In genomic region chr10:27252267-27253000, GRCh38 we compare ENCODE assay signal across 9 cellular contexts. TPM values are rescaled to one million over a fixed set of nuclear protein-coding genes. Genes with fewer than 3 reads are reported as not detected.
DNase-seq lines count a peak whose midpoint lies in the region; ATAC-seq, FAIRE-seq and TF ChIP-seq lines count a peak whose summit lies in the region.
"Had no signal": no experiment of that assay in that cellular context is flagged by ENCODE, and none has a peak within 500 bp of the region (broad histone marks: within the 10 kb centered on the region; RNA-seq: fewer than 3 reads in every experiment).

No MANE protein-coding gene starts in this region.

- H3K79me2 ChIP-seq in K562 (ENCODE audit: control insufficient read depth, insufficient read depth, low read length): no peaks in the 10 kb centered on the region

- in situ Hi-C loops in K562 (cut with MboI): no loop called here

- no peaks in the 10 kb centered on the region for H3K4me1 ChIP-seq in A549
- H3K4me1 ChIP-seq in K562 (replicated peaks in 1 of 2; ENCODE audit: control insufficient read depth in 2 of 2, insufficient read depth in 2 of 2, low read length in 2 of 2): peaks cover 7 to 8% of the 10 kb centered on the region in 2 experiments; a peak in 4 of 5 replicates

- peak overlapping the region; percentile 64 for H3K4me2 ChIP-seq in A549
- H3K4me2 ChIP-seq in K562 (ENCODE audit: insufficient read depth, low read length): peak overlapping the region; percentile 74

- POLR2A ChIA-PET in A549 (lab: Yijun Ruan, JAX) (interaction anchor here (0.6 to 2.0 kb wide), 3 partner anchors 10 to 98 kb away, joined by 3 to 14 read pairs (median 9); partner anchors contain the start of gene YME1L1), K562 (lab: Yijun Ruan, JAX) (interaction anchor here (1.2 to 1.4 kb wide), 2 partner anchors 10 to 12 kb away, joined by 3 to 12 read pairs; partner anchors contain the start of gene ACBD5)

- FAIRE-seq in A549 (lab: Jason Lieb, UNC) (no peak), K562 (lab: Jason Lieb, UNC) (peak; percentile 72)

- TF ChIP-seq EP300 in A549 (IDR thresholded peaks at IDR 0.05) (no peak), K562 (IDR thresholded peaks at IDR 0.05; ENCODE audit: low read length) (no peak)

- H3K27ac ChIP-seq in A549 (peak overlapping the region; percentile 87 to 91), K562 (ENCODE audit: extremely low read depth, low read depth, low read length) (peak overlapping the region; percentile 85)

- H3K4me3 ChIP-seq in A549 (peak overlapping the region; percentile 56), K562 (peak overlapping the region; percentile 56)

- H3K9ac ChIP-seq in K562 (ENCODE audit: insufficient read depth in 1 of 2, low read depth in 2 of 2, low read length in 2 of 2): peak overlapping the region; percentile 80 to 94

- H3K9me3 ChIP-seq in A549 (no peaks in the 10 kb centered on the region), K562 (replicated peaks; ENCODE audit: control insufficient read depth, insufficient read depth, low read depth, low read length) (peaks cover 2% of the 10 kb centered on the region; the same call in 1 of the 2 replicates)

- BruUV-seq in K562 (replicated peaks; lab: Mats Ljungman, UMichigan): TSS peak; percentile 91

- DNase-seq in A549 (ENCODE audit: low read depth in 1 of 2, low spot score in 1 of 2) (peak; percentile 36 to 65), T-helper 22 cell (ENCODE audit: low read depth) (peak; percentile 52), K562 (ENCODE audit: extremely low read depth in 1 of 4, low spot score in 3 of 4) (peak; percentile 77 to 85 (median 82)), left kidney (ENCODE audit: low read depth, low spot score) (peak; percentile 90), NK-92 (lab: John Stamatoyannopoulos, UW; ENCODE audit: unreplicated experiment) (no peak)
- peak; percentile 44 to 85 (median 59) for DNase-seq in stimulated activated CD4-positive, alpha-beta T cell treated with anti-CD3 and anti-CD28 coated beads, TNF-alpha, amount 100 ng/mL, for 1 hour (ENCODE audit: low read depth in 3 of 3, low spot score in 1 of 3)
- DNase-seq: DND-41 had no signal

- intact Hi-C loops in K562 (cut with micrococcal nuclease): no loop called here

- TF ChIP-seq POLR2A in A549 (IDR thresholded peaks at IDR 0.05; ENCODE audit: low read length): peak; percentile 56; the same call in 1 of the 2 replicates
- peak; percentile 86 for TF ChIP-seq POLR2A in K562 (conservative IDR thresholded peaks at IDR 0.05)

- ATAC-seq in A549 (peak; percentile 98), GM19025 (IDR thresholded peaks at IDR 0.05; ENCODE audit: low read depth, unreplicated experiment) (peak; percentile 100), HG03196 (IDR thresholded peaks at IDR 0.05; ENCODE audit: unreplicated experiment) (peak; percentile 100), K562 (peak; percentile 99)

- no peaks in the 10 kb centered on the region for H3K27me3 ChIP-seq in K562 (ENCODE audit: control insufficient read depth in 2 of 2, insufficient read depth in 2 of 2, low read length in 2 of 2)

- CTCF ChIA-PET in A549 (lab: Yijun Ruan, JAX) (interaction anchor here (0.6 to 3.3 kb wide), 4 partner anchors 9 to 107 kb away, joined by 3 to 11 read pairs (median 6); no protein-coding TSS in a partner anchor), K562 (lab: Yijun Ruan, JAX; ENCODE audit: low intra/inter-chr PET ratio) (no interaction called here)

- H4K20me1 ChIP-seq in K562 (replicated peaks; ENCODE audit: control insufficient read depth, insufficient read depth, low read length): no peaks in the 10 kb centered on the region

- TF ChIP-seq CTCF in A549 (IDR thresholded peaks at IDR 0.05): peak; percentile 48
- TF ChIP-seq CTCF in K562 (IDR thresholded peaks at IDR 0.05 in 2 of 3, conservative IDR thresholded peaks at IDR 0.05 in 1 of 3; ENCODE audit: insufficient read depth in 2 of 3, low read depth in 1 of 3, low read length in 3 of 3): peak; percentile 30 to 46 (median 33); a peak in 4 of 6 replicates

- TF ChIP-seq RAD21 in A549 (conservative IDR thresholded peaks at IDR 0.05 in 1 of 2, IDR thresholded peaks at IDR 0.05 in 1 of 2) (no peak), K562 (CRISPR knock-in tag; conservative IDR thresholded peaks at IDR 0.05 in 1 of 2, IDR thresholded peaks at IDR 0.05 in 1 of 2) (no peak)

- H3K9me1 ChIP-seq in K562 (ENCODE audit: control insufficient read depth, insufficient read depth, low read length): no peaks in the 10 kb centered on the region

- 67% methylated on average over 48 of the region's 63 CpGs for WGBS in A549 (ENCODE audit: missing lambda C conversion rate)
- WGBS in K562 (ENCODE audit: insufficient coverage, low coverage, missing lambda C conversion rate): 16% methylated on average over 44 of the region's 63 CpGs

- H3K36me3 ChIP-seq in K562 (ENCODE audit: control insufficient read depth, insufficient read depth, low read length): no peaks in the 10 kb centered on the region

- H2AFZ ChIP-seq in K562 (ENCODE audit: low read depth, low read length): peak overlapping the region; percentile 94

TF ChIP-seq in A549, 52 proteins besides CTCF, POLR2A, EP300 and RAD21:
- TF ChIP-seq PHF8 (IDR thresholded peaks at IDR 0.05; ENCODE audit: borderline replicate concordance, low read depth) (peak; percentile 69; the same call in 1 of the 2 replicates), RCOR1 (IDR thresholded peaks at IDR 0.05; ENCODE audit: low read depth, low read length) (no peak), TFCP2L1 (CRISPR knock-in tag; IDR thresholded peaks at IDR 0.05) (no peak), CHD4 (IDR thresholded peaks at IDR 0.05; ENCODE audit: borderline replicate concordance) (no peak), MAX (IDR thresholded peaks at IDR 0.05) (peak; percentile 46; the same call in 1 of the 2 replicates), MAFK (IDR thresholded peaks at IDR 0.05; ENCODE audit: partially characterized antibody) (no peak), TP53 (CRISPR knock-in tag; IDR thresholded peaks at IDR 0.05) (no peak), JUN (IDR thresholded peaks at IDR 0.05) (peak in 1 of 2 experiments; percentile 51; a peak in 3 of 5 replicates)

TF ChIP-seq in K562, 482 proteins besides CTCF, POLR2A, EP300 and RAD21 (continues in another document):
- TF ChIP-seq ZNF75A (CRISPR knock-in tag; IDR thresholded peaks at IDR 0.05) (no peak), ZKSCAN8 (CRISPR knock-in tag; IDR thresholded peaks at IDR 0.05) (no peak), SMAD2 (IDR thresholded peaks at IDR 0.05; ENCODE audit: low read depth, low read length) (no peak), TARDBP (IDR thresholded peaks at IDR 0.05) (no peak), CBX2 (IDR thresholded peaks at IDR 0.05; ENCODE audit: insufficient read depth, low read length, poor library complexity, severe bottlenecking) (no peak), FOXA3 (CRISPR knock-in tag; conservative IDR thresholded peaks at IDR 0.05 in 1 of 2, IDR thresholded peaks at IDR 0.05 in 1 of 2) (no peak), MCM7 (IDR thresholded peaks at IDR 0.05) (no peak), SP2 (IDR thresholded peaks at IDR 0.05; ENCODE audit: extremely low read depth, low read depth, low read length, poor library complexity, severe bottlenecking) (no peak)

RNA-seq across cellular contexts. Expression of gene ACBD5, which starts 11.8 kb away (rescaled TPM):
- polyA plus RNA-seq in A549 (2011; rRNA removed) (42.0 and 55.8 TPM in 2 replicates), A549 (2017; fragmentation: RNase III; extraction: RNeasy Plus Mini Kit Qiagen cat#74134 plus additional on column Dnase treatment) (31.6 to 36.8 TPM (median 35.9 TPM) in 3 replicates), K562 (2011; rRNA removed) (7.4 and 7.9 TPM in 2 replicates), K562 (2014; fragmentation: Illumina TruSeq; extraction: Trizol) (7.6 and 8.5 TPM in 2 replicates), K562 (2014; fragmentation: Nextera tagmentation; extraction: Ambion mirVana) (1 to 10 TPM; 1.5 to 2.2 TPM), K562 (2014; rRNA removed) (5.1 and 6.1 TPM in 2 replicates)
- 10.6 and 11.4 TPM in 2 replicates for polyA plus RNA-seq in A549 (2012; cell fraction: cytosol; rRNA removed)
- polyA plus RNA-seq in A549 (2012; cell fraction: nucleus; rRNA removed): 4.4 and 6.0 TPM in 2 replicates
- polyA minus RNA-seq in A549 (2011; rRNA and poly(A)+ RNA removed): 15.4 and 16.0 TPM in 2 replicates
- total RNA-seq in K562 (2011; cell fraction: chromatin; rRNA removed; ENCODE audit: low replicate concordance): 4.2 and 9.1 TPM in 2 replicates
- total RNA-seq in K562 (2011; cell fraction: nucleolus; rRNA removed): 3.2 and 3.8 TPM in 2 replicates
- 3.8 and 5.0 TPM in 2 replicates for total RNA-seq in K562 (2011; cell fraction: nucleoplasm; rRNA removed)
- total RNA-seq in K562 (2014; rRNA removed) (7.8 and 9.9 TPM in 2 replicates), K562 (2014; rRNA removed; fragmentation: Illumina TruSeq; extraction: Trizol) (10.3 TPM in 2 replicates), K562 (2015; rRNA removed; fragmentation: Illumina TruSeq; extraction: Trizol) (10.1 and 10.3 TPM in 2 replicates), K562 (2021) (8.4 and 8.7 TPM in 2 replicates)
- polyA plus RNA-seq in K562 (2011; cell fraction: cytosol; rRNA removed): 1.6 and 4.7 TPM in 2 replicates
- polyA plus RNA-seq in K562 (2011; cell fraction: nucleus; rRNA removed): 3.2 and 4.5 TPM in 2 replicates
- 5.4 and 6.1 TPM in 2 replicates for polyA plus RNA-seq in K562 (2012)
- 8.9 and 10.8 TPM in 2 replicates for polyA minus RNA-seq in K562 (2011; rRNA and poly(A)+ RNA removed)
- polyA minus RNA-seq in K562 (2011; cell fraction: cytosol; rRNA and poly(A)+ RNA removed): 4.4 and 6.7 TPM in 2 replicates
- polyA minus RNA-seq in K562 (2011; cell fraction: nucleus; rRNA and poly(A)+ RNA removed): 2.2 and 6.0 TPM in 2 replicates

Comparison
In these comparisons a context has a peak if more than half of its experiments do, and no peak if none do; other contexts are left out.
1. Of the 35 proteins assayed by ChIP-seq in both K562 and A549: peak only in K562: E2F6, ESRRA and MAZ; only in A549: none; in both: CTCF, MAX, PHF8 and POLR2A; in neither: 27; mixed calls (peak in some experiments, not most) for 1.